ENCODE assay signal across 9 cellular contexts in genomic region chr13:33251131-33251629, GRCh38. TPM values are rescaled to one million over a fixed set of nuclear protein-coding genes. Genes with fewer than 3 reads are reported as not detected.
DNase-seq lines count a peak whose midpoint lies in the region; ATAC-seq and TF ChIP-seq lines count a peak whose summit lies in the region.
"Had no signal": no experiment of that assay in that cellular context is flagged by ENCODE, and none has a peak within 500 bp of the region (broad histone marks: within the 10 kb centered on the region; RNA-seq: fewer than 3 reads in every experiment).

No MANE protein-coding gene starts in this region.

- TF ChIP-seq CTCF in activated CD8-positive, alpha-beta T cell treated with anti-CD3 and anti-CD28 coated beads for 36 hours (IDR thresholded peaks at IDR 0.05): no peak
- no peak for TF ChIP-seq CTCF in hepatocyte (IDR thresholded peaks at IDR 0.05; ENCODE audit: poor library complexity)

- no peak overlapping the region for H3K4me2 ChIP-seq in hepatocyte

- H3K27me3 ChIP-seq in hepatocyte: no peaks in the 10 kb centered on the region
- H3K27me3 ChIP-seq in effector memory CD4-positive, alpha-beta T cell (replicated peaks; ENCODE audit: control insufficient read depth, insufficient read depth, low read length, poor library complexity, severe bottlenecking): no peaks in the 10 kb centered on the region

- whole genome bisulfite sequencing in hepatocyte (ENCODE audit: low lambda C conversion rate, missing lambda C conversion rate): 52% methylated on average over 2 of the region's 2 CpGs

- no peaks in the 10 kb centered on the region for H3K36me3 ChIP-seq in hepatocyte (replicated peaks; ENCODE audit: insufficient read depth, low read depth)
- H3K36me3 ChIP-seq in effector memory CD4-positive, alpha-beta T cell (ENCODE audit: control insufficient read depth, insufficient read depth, low read length): no peaks in the 10 kb centered on the region

- H3K79me2 ChIP-seq in hepatocyte: peaks cover 43% of the 10 kb centered on the region

- intact Hi-C loops in activated CD8-positive, alpha-beta T cell treated with anti-CD3 and anti-CD28 coated beads for 36 hours (cut with micrococcal nuclease): no loop called here

- no peaks in the 10 kb centered on the region for H4K20me1 ChIP-seq in hepatocyte (ENCODE audit: insufficient read depth, poor library complexity, severe bottlenecking)

- POLR2A ChIA-PET in activated CD8-positive, alpha-beta T cell treated with anti-CD3 and anti-CD28 coated beads for 36 hours (lab: Charles Lee): no interaction called here
- POLR2A ChIA-PET in activated CD8-positive, alpha-beta T cell treated with anti-CD3 and anti-CD28 coated beads, Interleukin-2, amount 10 ng/mL, durations not matched to agents 7 days and 5 days (lab: Charles Lee): interaction anchor here (0.6 kb wide), 1 partner anchor 1495 kb away, joined by 3 read pairs; no protein-coding TSS in a partner anchor

- H3K27ac ChIP-seq in hepatocyte: peak overlapping the region; percentile 34
- no peak overlapping the region for H3K27ac ChIP-seq in effector memory CD4-positive, alpha-beta T cell (ENCODE audit: insufficient read depth, low read length, poor library complexity, severe bottlenecking)

- H3K36me3 Mint-ChIP-seq in activated CD8-positive, alpha-beta T cell treated with anti-CD3 and anti-CD28 coated beads for 36 hours (ENCODE audit: low read depth): no peaks in the 10 kb centered on the region
- no peaks in the 10 kb centered on the region for H3K36me3 Mint-ChIP-seq in activated CD8-positive, alpha-beta T cell treated with anti-CD3 and anti-CD28 coated beads, Interleukin-2, amount 10 ng/mL, durations not matched to agents 7 days and 5 days (ENCODE audit: low read depth)

- no peak for ATAC-seq in activated CD8-positive, alpha-beta T cell treated with anti-CD3 and anti-CD28 coated beads for 36 hours
- ATAC-seq in activated CD8-positive, alpha-beta T cell treated with anti-CD3 and anti-CD28 coated beads, Interleukin-2, amount 10 ng/mL, durations not matched to agents 7 days and 5 days: no peak
- peak; percentile 77 for ATAC-seq in HG03159 (IDR thresholded peaks at IDR 0.05; ENCODE audit: unreplicated experiment)

- peak; percentile 3 for DNase-seq in activated CD8-positive, alpha-beta T cell treated with anti-CD3 and anti-CD28 coated beads for 36 hours
- DNase-seq in activated CD8-positive, alpha-beta T cell treated with anti-CD3 and anti-CD28 coated beads, Interleukin-2, amount 10 ng/mL, durations not matched to agents 7 days and 5 days: no peak
- DNase-seq in SW480 (ENCODE audit: low spot score): peak; percentile 16
- DNase-seq in hepatocyte (ENCODE audit: low spot score): peak; percentile 28
- DNase-seq in NCI-H2227 (lab: John Stamatoyannopoulos, UW; ENCODE audit: unreplicated experiment): no peak
- no peak for DNase-seq in effector CD8-positive, alpha-beta T cell (lab: John Stamatoyannopoulos, UW)
- DNase-seq in effector memory CD4-positive, alpha-beta T cell: no peak
- DNase-seq: activated T-cell treated with anti-CD3 and anti-CD28 coated beads, Interleukin-2, amount 50 U/mL, for 4 hours had no signal

- no peaks in the 10 kb centered on the region for H3K9me3 Mint-ChIP-seq in activated CD8-positive, alpha-beta T cell treated with anti-CD3 and anti-CD28 coated beads for 36 hours
- no peaks in the 10 kb centered on the region for H3K9me3 Mint-ChIP-seq in activated CD8-positive, alpha-beta T cell treated with anti-CD3 and anti-CD28 coated beads, Interleukin-2, amount 10 ng/mL, durations not matched to agents 7 days and 5 days (ENCODE audit: insufficient read depth)
- H3K9me3 Mint-ChIP-seq: activated T-cell treated with anti-CD3 and anti-CD28 coated beads, Interleukin-2, amount 50 U/mL, for 4 hours had no signal

- CTCF ChIA-PET in activated CD8-positive, alpha-beta T cell treated with anti-CD3 and anti-CD28 coated beads for 36 hours (lab: Charles Lee): no interaction called here
- CTCF ChIA-PET in activated CD8-positive, alpha-beta T cell treated with anti-CD3 and anti-CD28 coated beads, Interleukin-2, amount 10 ng/mL, durations not matched to agents 7 days and 5 days (lab: Charles Lee): interaction anchor here (1.9 kb wide), 1 partner anchor 23 kb away, joined by 6 read pairs; no protein-coding TSS in a partner anchor

- peaks cover 4% of the 10 kb centered on the region for H3K4me1 ChIP-seq in hepatocyte (ENCODE audit: insufficient read depth)
- H3K4me1 ChIP-seq in effector memory CD4-positive, alpha-beta T cell (ENCODE audit: control insufficient read depth, insufficient read depth, low read length, poor library complexity, severe bottlenecking): no peaks in the 10 kb centered on the region

- H3K4me3 Mint-ChIP-seq in activated CD8-positive, alpha-beta T cell treated with anti-CD3 and anti-CD28 coated beads for 36 hours: no peak overlapping the region
- no peak overlapping the region for H3K4me3 Mint-ChIP-seq in activated CD8-positive, alpha-beta T cell treated with anti-CD3 and anti-CD28 coated beads, Interleukin-2, amount 10 ng/mL, durations not matched to agents 7 days and 5 days
- H3K4me3 Mint-ChIP-seq: activated T-cell treated with anti-CD3 and anti-CD28 coated beads, Interleukin-2, amount 50 U/mL, for 4 hours had no signal

- H3K9me3 ChIP-seq in hepatocyte (ENCODE audit: low read depth): no peaks in the 10 kb centered on the region
- no peaks in the 10 kb centered on the region for H3K9me3 ChIP-seq in effector memory CD4-positive, alpha-beta T cell (ENCODE audit: control insufficient read depth, low read length)

- peaks cover 1% of the 10 kb centered on the region for H3K27me3 Mint-ChIP-seq in activated CD8-positive, alpha-beta T cell treated with anti-CD3 and anti-CD28 coated beads for 36 hours
- no peaks in the 10 kb centered on the region for H3K27me3 Mint-ChIP-seq in activated CD8-positive, alpha-beta T cell treated with anti-CD3 and anti-CD28 coated beads, Interleukin-2, amount 10 ng/mL, durations not matched to agents 7 days and 5 days (ENCODE audit: low read depth)

- no peak overlapping the region for H3K27ac Mint-ChIP-seq in activated CD8-positive, alpha-beta T cell treated with anti-CD3 and anti-CD28 coated beads for 36 hours
- no peak overlapping the region for H3K27ac Mint-ChIP-seq in activated CD8-positive, alpha-beta T cell treated with anti-CD3 and anti-CD28 coated beads, Interleukin-2, amount 10 ng/mL, durations not matched to agents 7 days and 5 days

- H3K4me3 ChIP-seq in hepatocyte: no peak overlapping the region
- H3K4me3 ChIP-seq in effector memory CD4-positive, alpha-beta T cell (ENCODE audit: insufficient read depth, low read depth, low read length, poor library complexity, severe bottlenecking): no peak overlapping the region

- no peaks in the 10 kb centered on the region for H3K4me1 Mint-ChIP-seq in activated CD8-positive, alpha-beta T cell treated with anti-CD3 and anti-CD28 coated beads for 36 hours (ENCODE audit: low read depth)
- H3K4me1 Mint-ChIP-seq in activated CD8-positive, alpha-beta T cell treated with anti-CD3 and anti-CD28 coated beads, Interleukin-2, amount 10 ng/mL, durations not matched to agents 7 days and 5 days (ENCODE audit: low read depth): no peaks in the 10 kb centered on the region

- no peak overlapping the region for H2AFZ ChIP-seq in hepatocyte

- H3K9me2 ChIP-seq in hepatocyte (replicated peaks; ENCODE audit: insufficient read depth): no peaks in the 10 kb centered on the region

RNA-seq across cellular contexts. Expression of gene STARD13, which starts 34.4 kb away (rescaled TPM):
- total RNA-seq in activated CD8-positive, alpha-beta T cell treated with anti-CD3 and anti-CD28 coated beads for 36 hours: not detected
- not detected for total RNA-seq in activated CD8-positive, alpha-beta T cell treated with anti-CD3 and anti-CD28 coated beads, Interleukin-2, amount 10 ng/mL, durations not matched to agents 7 days and 5 days
- total RNA-seq in hepatocyte: 7.9 and 13.5 TPM in 2 replicates
- 5.4 and 8.8 TPM in 2 replicates for polyA plus RNA-seq in hepatocyte

Comparison
In these comparisons a context has a peak if more than half of its experiments do, and no peak if none do; other contexts are left out.
1. DNase-seq: peak in activated CD8-positive, alpha-beta T cell treated with anti-CD3 and anti-CD28 coated beads for 36 hours (single experiment), SW480 (single experiment) and hepatocyte (single experiment); none in activated CD8-positive, alpha-beta T cell treated with anti-CD3 and anti-CD28 coated beads, Interleukin-2, amount 10 ng/mL, durations not matched to agents 7 days and 5 days (single experiment), NCI-H2227 (single experiment), effector CD8-positive, alpha-beta T cell (single experiment) and effector memory CD4-positive, alpha-beta T cell (0 of 3).